11 cellular contexts compared by ENCODE assay signal in the genomic region with DNA sequence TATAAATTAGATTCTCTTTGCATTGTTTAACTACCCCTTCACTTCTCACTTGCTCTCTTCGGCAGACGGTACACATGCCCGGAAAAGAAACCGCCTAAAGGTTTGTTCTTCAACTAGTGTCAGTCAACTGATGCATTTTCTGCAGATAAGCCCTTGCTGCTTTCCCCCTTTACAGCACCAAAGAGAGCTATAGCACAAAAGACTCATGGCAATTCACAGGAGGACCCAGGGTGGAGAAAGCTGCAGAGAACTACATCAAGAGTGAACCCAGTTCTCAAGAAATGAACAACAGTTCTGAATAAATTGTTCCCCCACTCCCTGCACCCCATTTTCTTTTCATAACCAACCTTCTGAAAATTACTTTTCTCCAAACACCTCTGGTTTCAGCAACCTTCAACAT.
DNase-seq lines count a peak whose midpoint lies in the region; ATAC-seq and TF ChIP-seq lines count a peak whose summit lies in the region.
"Had no signal": no experiment of that assay in that cellular context is flagged by ENCODE, and none has a peak within 500 bp of the region (broad histone marks: within the 10 kb centered on the region; RNA-seq: fewer than 3 reads in every experiment).

No MANE protein-coding gene starts in this region.

- no peaks in the 10 kb centered on the region for H3K9me3 Mint-ChIP-seq in stimulated activated naive B cell treated with anti-CD40 and anti-IgM and Interleukin-4, amounts not matched to agents 10 μg/mL and 1 μg/mL and 100 μg/mL, for 72 hours

- ATAC-seq in HG02763 (IDR thresholded peaks at IDR 0.05; ENCODE audit: unreplicated experiment) (peak; percentile 7), HG03342 (IDR thresholded peaks at IDR 0.05; ENCODE audit: unreplicated experiment) (no peak)
- ATAC-seq in stimulated activated naive B cell treated with anti-CD40 and anti-IgM and Interleukin-4, amounts not matched to agents 10 μg/mL and 1 μg/mL and 100 μg/mL, for 72 hours (replicated peaks) = peak in 1 of 2 donors; percentile 46

- H3K27me3 ChIP-seq in tibial artery = no peaks in the 10 kb centered on the region

- H3K9me3 ChIP-seq in tibial artery = no peaks in the 10 kb centered on the region

- peak overlapping the region; percentile 14 to 42 for H3K4me3 Mint-ChIP-seq in stimulated activated naive B cell treated with anti-CD40 and anti-IgM and Interleukin-4, amounts not matched to agents 10 μg/mL and 1 μg/mL and 100 μg/mL, for 72 hours

- H3K27me3 Mint-ChIP-seq in stimulated activated naive B cell treated with anti-CD40 and anti-IgM and Interleukin-4, amounts not matched to agents 10 μg/mL and 1 μg/mL and 100 μg/mL, for 72 hours = no peaks in the 10 kb centered on the region

- intact Hi-C loops in tibial artery (cut with DNase I; ENCODE audit: low total_unique reads) = no loop called here

- DNase-seq in stimulated activated CD4-positive, alpha-beta T cell treated with anti-CD3 and anti-CD28 coated beads, Interleukin-1b, Interleukin-23, amount 100 ng/mL, for 48 hours = peak; percentile 34
- no peak for DNase-seq in stimulated activated CD4-positive, alpha-beta T cell treated with anti-CD3 and anti-CD28 coated beads, Interleukin-4, amount 100 ng/mL, for 4 hours
- peak; percentile 46 to 49 for DNase-seq in activated T-cell treated with anti-CD3 and anti-CD28 coated beads, Interleukin-2, amount 50 U/mL, for 48 hours
- DNase-seq in stimulated activated naive B cell treated with anti-CD40 and anti-IgM and Interleukin-4, amounts not matched to agents 10 μg/mL and 1 μg/mL and 100 μg/mL, for 72 hours = no peak
- DNase-seq in NCI-H187 treated with DMSO at 0.1 percent for 48 hours (lab: John Stamatoyannopoulos, UW) (no peak), tibial artery (no peak)
- DNase-seq: GDM1, NCI-H2081 treated with DMSO at 0.1 percent for 48 hours had no signal

- peaks cover 0 to 62% (median 11%) of the 10 kb centered on the region in 4 donors for H3K4me1 ChIP-seq in tibial artery

- peaks cover 62 to 84% (median 65%) of the 10 kb centered on the region in 3 donors for H3K36me3 ChIP-seq in tibial artery

- H3K4me1 Mint-ChIP-seq in stimulated activated naive B cell treated with anti-CD40 and anti-IgM and Interleukin-4, amounts not matched to agents 10 μg/mL and 1 μg/mL and 100 μg/mL, for 72 hours = peaks cover 28 to 49% of the 10 kb centered on the region in 2 donors

- H3K27ac ChIP-seq in tibial artery = no peak overlapping the region
- H3K27ac ChIP-seq: RWPE1 had no signal

- TF ChIP-seq CTCF in tibial artery (IDR thresholded peaks at IDR 0.05) = no peak

- H3K4me3 ChIP-seq in tibial artery = no peak overlapping the region

- H3K27ac Mint-ChIP-seq in stimulated activated naive B cell treated with anti-CD40 and anti-IgM and Interleukin-4, amounts not matched to agents 10 μg/mL and 1 μg/mL and 100 μg/mL, for 72 hours = peak overlapping the region; percentile 2

- H3K36me3 Mint-ChIP-seq in stimulated activated naive B cell treated with anti-CD40 and anti-IgM and Interleukin-4, amounts not matched to agents 10 μg/mL and 1 μg/mL and 100 μg/mL, for 72 hours = peaks cover 41 to 63% of the 10 kb centered on the region in 2 donors

Comparison
In these comparisons a context has a peak if more than half of its experiments do, and no peak if none do; other contexts are left out.
1. DNase-seq: peak in stimulated activated CD4-positive, alpha-beta T cell treated with anti-CD3 and anti-CD28 coated beads, Interleukin-1b, Interleukin-23, amount 100 ng/mL, for 48 hours (single experiment) and activated T-cell treated with anti-CD3 and anti-CD28 coated beads, Interleukin-2, amount 50 U/mL, for 48 hours (2 of 2); none in stimulated activated CD4-positive, alpha-beta T cell treated with anti-CD3 and anti-CD28 coated beads, Interleukin-4, amount 100 ng/mL, for 4 hours (0 of 2), stimulated activated naive B cell treated with anti-CD40 and anti-IgM and Interleukin-4, amounts not matched to agents 10 μg/mL and 1 μg/mL and 100 μg/mL, for 72 hours (single experiment), NCI-H187 treated with DMSO at 0.1 percent for 48 hours (single experiment) and tibial artery (0 of 2).